ENCODE assay signal across 10 cellular contexts in genomic region chr10:122460891-122461293, GRCh38. TPM values are rescaled to one million over a fixed set of nuclear protein-coding genes. Genes with fewer than 3 reads are reported as not detected.
DNase-seq lines count a peak whose midpoint lies in the region; ATAC-seq, FAIRE-seq and TF ChIP-seq lines count a peak whose summit lies in the region.
"Had no signal": no experiment of that assay in that cellular context is flagged by ENCODE, and none has a peak within 500 bp of the region (broad histone marks: within the 10 kb centered on the region; RNA-seq: fewer than 3 reads in every experiment).

No MANE protein-coding gene starts in this region.

- peak overlapping the region; percentile 81 for H2AFZ ChIP-seq in astrocyte (ENCODE audit: low read depth, low read length)
- H2AFZ ChIP-seq in hepatocyte: peak overlapping the region; percentile 88

- TF ChIP-seq CTCF in astrocyte (IDR thresholded peaks at IDR 0.05; ENCODE audit: insufficient read depth, low read depth, low read length): no peak
- TF ChIP-seq CTCF in hepatocyte (IDR thresholded peaks at IDR 0.05; ENCODE audit: poor library complexity): no peak

- H3K27me3 Mint-ChIP-seq in astrocyte (ENCODE audit: low read depth, unreplicated experiment): peaks cover 53% of the 10 kb centered on the region

- H3K79me2 ChIP-seq in astrocyte (ENCODE audit: insufficient read depth, low read length) (peaks cover 20% of the 10 kb centered on the region), hepatocyte (no peaks in the 10 kb centered on the region)

- H3K4me2 ChIP-seq in astrocyte (ENCODE audit: low read length) (peak overlapping the region; percentile 94), hepatocyte (peak overlapping the region; percentile 100)

- H3K9me3 ChIP-seq in ES-I3 (ENCODE audit: control insufficient read depth, insufficient read depth, low read length): no peaks in the 10 kb centered on the region
- H3K9me3 ChIP-seq in astrocyte (ENCODE audit: insufficient read depth, low read depth, low read length): no peaks in the 10 kb centered on the region
- no peaks in the 10 kb centered on the region for H3K9me3 ChIP-seq in hepatocyte (ENCODE audit: low read depth)

- H3K27ac Mint-ChIP-seq in astrocyte (ENCODE audit: unreplicated experiment): no peak overlapping the region

- H3K9ac ChIP-seq in ES-I3 (ENCODE audit: low read depth, low read length) (peak overlapping the region; percentile 42; the same call in 1 of the 2 replicates), astrocyte (ENCODE audit: low read length) (peak overlapping the region; percentile 51)

- H3K36me3 ChIP-seq in ES-I3 (ENCODE audit: insufficient read depth, low read length) (no peaks in the 10 kb centered on the region), astrocyte (ENCODE audit: insufficient read depth, low read length) (no peaks in the 10 kb centered on the region), hepatocyte (replicated peaks; ENCODE audit: insufficient read depth, low read depth) (no peaks in the 10 kb centered on the region)

- H3K4me1 ChIP-seq in ES-I3 (ENCODE audit: insufficient read depth, low read length) (peaks cover 3% of the 10 kb centered on the region), astrocyte (ENCODE audit: insufficient read depth, low read length) (peaks cover 24% of the 10 kb centered on the region), hepatocyte (ENCODE audit: insufficient read depth) (peaks cover 7% of the 10 kb centered on the region)

- no peaks in the 10 kb centered on the region for H3K9me2 ChIP-seq in hepatocyte (replicated peaks; ENCODE audit: insufficient read depth)

- H3K36me3 Mint-ChIP-seq in astrocyte (ENCODE audit: low read depth, unreplicated experiment): peaks cover 8% of the 10 kb centered on the region

- ATAC-seq in GM21786 (IDR thresholded peaks at IDR 0.05; ENCODE audit: unreplicated experiment) (no peak), HG02678 (IDR thresholded peaks at IDR 0.05; ENCODE audit: unreplicated experiment) (no peak), GM19455 (IDR thresholded peaks at IDR 0.05; ENCODE audit: unreplicated experiment) (no peak)

- peaks cover 34% of the 10 kb centered on the region for H4K20me1 ChIP-seq in astrocyte (ENCODE audit: insufficient read depth, low read length)
- no peaks in the 10 kb centered on the region for H4K20me1 ChIP-seq in hepatocyte (ENCODE audit: insufficient read depth, poor library complexity, severe bottlenecking)

- H3K27ac ChIP-seq in astrocyte (ENCODE audit: low read depth, low read length): no peak overlapping the region
- no peak overlapping the region for H3K27ac ChIP-seq in hepatocyte

- peaks cover 5% of the 10 kb centered on the region for H3K27me3 ChIP-seq in astrocyte (ENCODE audit: insufficient read depth, low read length)
- H3K27me3 ChIP-seq in hepatocyte: peaks cover 49% of the 10 kb centered on the region

- FAIRE-seq in astrocyte (lab: Jason Lieb, UNC): no peak

- DNase-seq in astrocyte (ENCODE audit: low read depth) (no peak), hepatocyte (ENCODE audit: low spot score) (no peak), retina (peak; percentile 49), NCI-H524 (lab: John Stamatoyannopoulos, UW) (no peak)
- DNase-seq: activated gamma-delta T cell; NK-92 treated with Interleukin-12 subunit alpha and Interleukin-12 subunit beta, amount 100 ng/mL, for 24 hours had no signal

- H3K4me3 ChIP-seq in astrocyte (ENCODE audit: insufficient read depth, low read depth, low read length): peak overlapping the region; percentile 74
- H3K4me3 ChIP-seq in hepatocyte: peak overlapping the region; percentile 49

- H3K9me3 Mint-ChIP-seq in astrocyte (ENCODE audit: unreplicated experiment): no peaks in the 10 kb centered on the region

- H3K4me1 Mint-ChIP-seq in astrocyte (ENCODE audit: low read depth, unreplicated experiment): peaks cover 20% of the 10 kb centered on the region

- peak overlapping the region; percentile 80 for H3K4me3 Mint-ChIP-seq in astrocyte (ENCODE audit: unreplicated experiment)

- 6% methylated on average over 38 of the region's 40 CpGs for WGBS in hepatocyte (ENCODE audit: low lambda C conversion rate, missing lambda C conversion rate)

RNA-seq across cellular contexts. Expression of gene HTRA1, which starts 0.5 kb away (rescaled TPM):
- total RNA-seq in astrocyte (34.9 and 89.8 TPM in 2 replicates), hepatocyte (87.1 and 91.9 TPM in 2 replicates)
- polyA plus RNA-seq in hepatocyte: 160 and 173 TPM in 2 replicates

RNA-seq across cellular contexts. Expression of gene ARMS2, which starts 6.4 kb away (rescaled TPM):
- not detected in 2 replicates for total RNA-seq in astrocyte
- total RNA-seq in hepatocyte: not detected in 2 replicates
- not detected in 2 replicates for polyA plus RNA-seq in hepatocyte
